ENCODE assay signal across 8 cellular contexts in genomic region chr1:219567341-219567947, GRCh38. TPM values are rescaled to one million over a fixed set of nuclear protein-coding genes. Genes with fewer than 3 reads are reported as not detected.
DNase-seq lines count a peak whose midpoint lies in the region; ATAC-seq, FAIRE-seq and TF ChIP-seq lines count a peak whose summit lies in the region.

No MANE protein-coding gene starts in this region.

- no peak overlapping the region for H3K27ac Mint-ChIP-seq in naive thymus-derived CD8-positive, alpha-beta T cell

- H3K9me3 Mint-ChIP-seq in naive thymus-derived CD8-positive, alpha-beta T cell: no peaks in the 10 kb centered on the region

- no peak overlapping the region for H3K27ac ChIP-seq in ascending aorta

- ATAC-seq in GM21723 (IDR thresholded peaks at IDR 0.05; ENCODE audit: unreplicated experiment) (peak; percentile 67), left lobe of liver (peak; percentile 86)
- ATAC-seq in naive thymus-derived CD8-positive, alpha-beta T cell: no peak

- no peak overlapping the region for H3K4me3 ChIP-seq in ascending aorta

- POLR2A ChIA-PET in naive thymus-derived CD8-positive, alpha-beta T cell (lab: Charles Lee): no interaction called here

- DNase-seq in D721Med (ENCODE audit: insufficient read length, low spot score) (no peak), NCI-H1092 treated with DMSO at 0.1 percent for 48 hours (lab: John Stamatoyannopoulos, UW) (peak; percentile 71), ascending aorta (ENCODE audit: low spot score in 2 of 2) (no peak), left lobe of liver (ENCODE audit: low spot score) (no peak), OCI-M2 (lab: John Stamatoyannopoulos, UW; ENCODE audit: unreplicated experiment) (no peak)
- no peak for DNase-seq in naive thymus-derived CD8-positive, alpha-beta T cell
- no peak for DNase-seq in activated CD8-positive, alpha-beta memory T cell treated with anti-CD3 and anti-CD28 coated beads for 24 hours

- H3K27me3 ChIP-seq in ascending aorta: no peaks in the 10 kb centered on the region

- H3K4me3 Mint-ChIP-seq in naive thymus-derived CD8-positive, alpha-beta T cell: no peak overlapping the region

- intact Hi-C loops in ascending aorta (cut with DNase I): loop anchor here (5.0 kb wide), 1 partner anchor 1235 kb away; no protein-coding TSS in a partner anchor

- H3K4me1 Mint-ChIP-seq in naive thymus-derived CD8-positive, alpha-beta T cell: no peaks in the 10 kb centered on the region

- TF ChIP-seq CTCF in D721Med (IDR thresholded peaks at IDR 0.05; ENCODE audit: insufficient read depth, missing control alignments): peak; percentile 89
- TF ChIP-seq CTCF in ascending aorta (IDR thresholded peaks at IDR 0.05): peak; percentile 27 to 53 (median 28)

- H3K27me3 Mint-ChIP-seq in naive thymus-derived CD8-positive, alpha-beta T cell: peaks cover 0 to 6% (median 0%) of the 10 kb centered on the region in 5 donors

- no peaks in the 10 kb centered on the region for H3K4me1 ChIP-seq in ascending aorta

- peak; percentile 64 for FAIRE-seq in D721Med (lab: Jason Lieb, UNC)

- H3K36me3 Mint-ChIP-seq in naive thymus-derived CD8-positive, alpha-beta T cell: no peaks in the 10 kb centered on the region

- H3K36me3 ChIP-seq in ascending aorta: no peaks in the 10 kb centered on the region

- H3K9me3 ChIP-seq in ascending aorta: no peaks in the 10 kb centered on the region

RNA-seq across cellular contexts. Expression of gene ZC3H11B, which starts 45.5 kb away (rescaled TPM):
- not detected for total RNA-seq in ascending aorta
- total RNA-seq in left lobe of liver: not detected
- under 1 TPM; 0.47 TPM for total RNA-seq in naive thymus-derived CD8-positive, alpha-beta T cell
- polyA plus RNA-seq in naive thymus-derived CD8-positive, alpha-beta T cell: not detected

Comparison
In these comparisons a context has a peak if more than half of its experiments do, and no peak if none do; other contexts are left out.
1. ATAC-seq: peak in GM21723 (single experiment) and left lobe of liver (single experiment); none in naive thymus-derived CD8-positive, alpha-beta T cell (0 of 2).